In the genomic region with DNA sequence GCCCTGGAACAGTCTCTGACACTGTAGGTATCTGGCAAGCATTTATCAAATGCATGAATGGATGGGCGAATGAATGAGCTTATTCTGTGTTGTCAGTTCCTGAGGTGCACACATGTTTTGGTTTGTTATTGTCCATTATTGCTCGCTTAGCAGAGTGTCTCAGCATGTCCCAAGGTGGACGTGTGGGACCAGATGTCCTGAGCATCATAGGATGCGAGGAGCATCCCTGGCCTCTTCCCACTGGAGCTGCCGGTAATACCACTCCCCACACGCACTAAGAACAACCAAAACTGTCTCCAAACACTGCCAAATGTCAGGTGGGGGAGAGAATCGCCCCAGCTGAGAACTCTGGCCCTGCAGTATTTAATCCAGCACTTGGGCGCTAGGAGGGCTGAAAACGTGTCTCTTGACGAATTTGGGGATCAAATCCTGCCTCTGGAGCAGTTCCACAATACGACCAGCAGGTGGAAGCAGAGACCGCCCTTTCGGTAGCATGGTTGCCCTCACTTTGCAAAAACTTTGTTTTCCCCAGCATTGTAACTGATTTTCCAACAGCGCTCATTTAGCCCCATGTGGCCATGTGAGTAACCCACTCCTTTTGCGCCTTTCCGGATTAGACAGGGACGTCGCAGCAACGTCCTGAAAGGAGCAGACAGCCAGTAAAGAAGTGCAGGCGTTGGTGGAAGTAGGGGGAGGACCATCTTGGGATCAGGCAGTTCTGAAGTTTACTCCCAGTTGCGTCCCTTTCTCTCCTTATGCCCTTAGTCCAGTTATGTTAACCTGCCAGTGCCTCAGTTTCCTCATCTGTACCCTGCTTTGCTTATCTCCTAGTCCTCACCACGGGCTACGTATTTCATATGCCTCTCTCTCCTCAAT, we compare ENCODE assay signal across 8 cellular contexts. TPM values are rescaled to one million over a fixed set of nuclear protein-coding genes. Genes with fewer than 3 reads are reported as not detected.
DNase-seq lines count a peak whose midpoint lies in the region; ATAC-seq and TF ChIP-seq lines count a peak whose summit lies in the region.

No MANE protein-coding gene starts in this region.

- H3K27ac ChIP-seq in DND-41 (ENCODE audit: low read length) = peak overlapping the region; percentile 37; the same call in 1 of the 2 replicates
- no peak overlapping the region for H3K27ac ChIP-seq in neutrophil
- H3K27ac ChIP-seq in substantia nigra (ENCODE audit: low read depth, low read length, poor library complexity, severe bottlenecking) = no peak overlapping the region

- TF ChIP-seq EP300 in Ishikawa (IDR thresholded peaks at IDR 0.05; ENCODE audit: borderline replicate concordance) = no peak

- H3K4me3 ChIP-seq in DND-41 (ENCODE audit: low read depth in 1 of 2, low read length in 2 of 2) = no peak overlapping the region
- H3K4me3 ChIP-seq in neutrophil (ENCODE audit: low read depth in 1 of 2, low read length in 1 of 2) = no peak overlapping the region

- H3K27me3 ChIP-seq in DND-41 (ENCODE audit: insufficient read depth, low read length, poor library complexity) (no peaks in the 10 kb centered on the region), neutrophil (peaks cover 51% of the 10 kb centered on the region)

- DNase-seq in DND-41 (peak; percentile 86), fibroblast of peridontal ligament (ENCODE audit: extremely low read depth) (peak; percentile 91), substantia nigra (lab: John Stamatoyannopoulos, UW) (peak in 42 of 49 donors; percentile 5 to 71 (median 46))
- peak; percentile 76 for DNase-seq in activated T-cell treated with anti-CD3 and anti-CD28 coated beads, Interleukin-2, amount 50 U/mL, for 1 hour

- no peaks in the 10 kb centered on the region for H3K79me2 ChIP-seq in DND-41 (ENCODE audit: insufficient read depth, low read length)

- H3K4me1 ChIP-seq in DND-41 (ENCODE audit: insufficient read depth, low read length) (peaks cover 5% of the 10 kb centered on the region), neutrophil (ENCODE audit: control insufficient read depth in 1 of 2, insufficient read depth in 1 of 2, low read depth in 1 of 2, low read length in 1 of 2) (peaks cover 2 to 6% of the 10 kb centered on the region in 2 experiments)

- H3K9ac ChIP-seq in DND-41 (ENCODE audit: low read depth, low read length) = no peak overlapping the region

- peak overlapping the region; percentile 36 for H2AFZ ChIP-seq in DND-41 (ENCODE audit: low read depth, low read length)

- peaks cover 9% of the 10 kb centered on the region for H3K9me3 ChIP-seq in DND-41 (ENCODE audit: insufficient read depth, low read length, severe bottlenecking)
- H3K9me3 ChIP-seq in neutrophil = no peaks in the 10 kb centered on the region

- no peaks in the 10 kb centered on the region for H3K36me3 ChIP-seq in DND-41 (ENCODE audit: insufficient read depth, low read length)
- no peaks in the 10 kb centered on the region for H3K36me3 ChIP-seq in neutrophil

- peak; percentile 98 for TF ChIP-seq RAD21 in Ishikawa (IDR thresholded peaks at IDR 0.05; ENCODE audit: low read depth)

- peak overlapping the region; percentile 47 for H3K4me2 ChIP-seq in DND-41 (ENCODE audit: insufficient read depth, low read length)

- peak; percentile 98 for TF ChIP-seq CTCF in DND-41 (IDR thresholded peaks at IDR 0.05; ENCODE audit: borderline replicate concordance, extremely low read depth, low read length, poor library complexity, severe bottlenecking)
- TF ChIP-seq CTCF in neutrophil (IDR thresholded peaks at IDR 0.05) = peak; percentile 97

- H4K20me1 ChIP-seq in DND-41 (ENCODE audit: insufficient read depth, low read length) = no peaks in the 10 kb centered on the region

- ATAC-seq in DND-41 (ENCODE audit: insufficient read depth, low read depth) (peak; percentile 96), GM21576 (IDR thresholded peaks at IDR 0.05; ENCODE audit: unreplicated experiment) (peak; percentile 81)

TF ChIP-seq in Ishikawa, 13 proteins besides CTCF, POLR2A, EP300 and RAD21 (continues in another document):
- no peak for TF ChIP-seq ZBTB7A (IDR thresholded peaks at IDR 0.05; ENCODE audit: low read depth)
- TF ChIP-seq, protein P1, sequence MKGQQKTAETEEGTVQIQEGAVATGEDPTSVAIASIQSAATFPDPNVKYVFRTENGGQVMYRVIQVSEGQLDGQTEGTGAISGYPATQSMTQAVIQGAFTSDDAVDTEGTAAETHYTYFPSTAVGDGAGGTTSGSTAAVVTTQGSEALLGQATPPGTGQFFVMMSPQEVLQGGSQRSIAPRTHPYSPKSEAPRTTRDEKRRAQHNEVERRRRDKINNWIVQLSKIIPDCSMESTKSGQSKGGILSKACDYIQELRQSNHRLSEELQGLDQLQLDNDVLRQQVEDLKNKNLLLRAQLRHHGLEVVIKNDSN (IDR thresholded peaks at IDR 0.05) = peak; percentile 31; the same call in 1 of the 2 replicates
- no peak for TF ChIP-seq CREB1 (IDR thresholded peaks at IDR 0.05; ENCODE audit: low read depth)
- no peak for TF ChIP-seq TEAD4 (IDR thresholded peaks at IDR 0.05)
- peak; percentile 22; the same call in 1 of the 2 replicates for TF ChIP-seq TCF12 (IDR thresholded peaks at IDR 0.05; ENCODE audit: low read depth)
- no peak for TF ChIP-seq CEBPB (IDR thresholded peaks at IDR 0.05)
- TF ChIP-seq EGR1 (IDR thresholded peaks at IDR 0.05) = no peak
- TF ChIP-seq NFIC (IDR thresholded peaks at IDR 0.05) = no peak
- no peak for TF ChIP-seq YY1 (IDR thresholded peaks at IDR 0.05; ENCODE audit: low read depth)
- TF ChIP-seq, protein P2, sequence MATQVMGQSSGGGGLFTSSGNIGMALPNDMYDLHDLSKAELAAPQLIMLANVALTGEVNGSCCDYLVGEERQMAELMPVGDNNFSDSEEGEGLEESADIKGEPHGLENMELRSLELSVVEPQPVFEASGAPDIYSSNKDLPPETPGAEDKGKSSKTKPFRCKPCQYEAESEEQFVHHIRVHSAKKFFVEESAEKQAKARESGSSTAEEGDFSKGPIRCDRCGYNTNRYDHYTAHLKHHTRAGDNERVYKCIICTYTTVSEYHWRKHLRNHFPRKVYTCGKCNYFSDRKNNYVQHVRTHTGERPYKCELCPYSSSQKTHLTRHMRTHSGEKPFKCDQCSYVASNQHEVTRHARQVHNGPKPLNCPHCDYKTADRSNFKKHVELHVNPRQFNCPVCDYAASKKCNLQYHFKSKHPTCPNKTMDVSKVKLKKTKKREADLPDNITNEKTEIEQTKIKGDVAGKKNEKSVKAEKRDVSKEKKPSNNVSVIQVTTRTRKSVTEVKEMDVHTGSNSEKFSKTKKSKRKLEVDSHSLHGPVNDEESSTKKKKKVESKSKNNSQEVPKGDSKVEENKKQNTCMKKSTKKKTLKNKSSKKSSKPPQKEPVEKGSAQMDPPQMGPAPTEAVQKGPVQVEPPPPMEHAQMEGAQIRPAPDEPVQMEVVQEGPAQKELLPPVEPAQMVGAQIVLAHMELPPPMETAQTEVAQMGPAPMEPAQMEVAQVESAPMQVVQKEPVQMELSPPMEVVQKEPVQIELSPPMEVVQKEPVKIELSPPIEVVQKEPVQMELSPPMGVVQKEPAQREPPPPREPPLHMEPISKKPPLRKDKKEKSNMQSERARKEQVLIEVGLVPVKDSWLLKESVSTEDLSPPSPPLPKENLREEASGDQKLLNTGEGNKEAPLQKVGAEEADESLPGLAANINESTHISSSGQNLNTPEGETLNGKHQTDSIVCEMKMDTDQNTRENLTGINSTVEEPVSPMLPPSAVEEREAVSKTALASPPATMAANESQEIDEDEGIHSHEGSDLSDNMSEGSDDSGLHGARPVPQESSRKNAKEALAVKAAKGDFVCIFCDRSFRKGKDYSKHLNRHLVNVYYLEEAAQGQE (IDR thresholded peaks at IDR 0.05; ENCODE audit: low read depth) = no peak

TF ChIP-seq in PFSK-1, 5 proteins besides CTCF, POLR2A, EP300 and RAD21:
- TF ChIP-seq POLR2AphosphoS5 (IDR thresholded peaks at IDR 0.05; ENCODE audit: low read depth, low read length) (no peak), FOXP2 (optimal IDR thresholded peaks at IDR 0.05; ENCODE audit: borderline replicate concordance, extremely low read depth, extremely low read length, insufficient read depth) (peak; percentile 28)
TF ChIP-seq in PFSK-1: peak in this region for 1.

RNA-seq across cellular contexts. Expression of a gene that starts 22.7 kb away (rescaled TPM):
- polyA plus RNA-seq in PFSK-1 (2012; ENCODE audit: insufficient read length, low read depth) = 2.7 TPM

RNA-seq across cellular contexts. Expression of a gene that starts 53.9 kb away (rescaled TPM):
- polyA plus RNA-seq in PFSK-1 (2012; ENCODE audit: insufficient read length, low read depth) = 31.4 TPM
